ENCODE assay signal across 29 cellular contexts in genomic region chr19:55410168-55410567, GRCh38. TPM values are rescaled to one million over a fixed set of nuclear protein-coding genes. Genes with fewer than 3 reads are reported as not detected.
A peak's percentile ranks its signal among the peaks of the same experiment; 100 is the strongest.
DNase-seq lines count a peak whose midpoint lies in the region; ATAC-seq, FAIRE-seq and TF ChIP-seq lines count a peak whose summit lies in the region.
"Had no signal": no experiment of that assay in that cellular context is flagged by ENCODE, and none has a peak within 500 bp of the region (broad histone marks: within the 10 kb centered on the region; RNA-seq: fewer than 3 reads in every experiment).

No MANE protein-coding gene starts in this region.

- 83% methylated on average over 2 of the region's 2 CpGs for WGBS in A549 (ENCODE audit: missing lambda C conversion rate)
- WGBS in K562 (ENCODE audit: insufficient coverage, low coverage, missing lambda C conversion rate) = 35% methylated on average over 2 of the region's 2 CpGs

- peaks cover 17% of the 10 kb centered on the region for H4K20me1 ChIP-seq in K562 (replicated peaks; ENCODE audit: control insufficient read depth, insufficient read depth, low read length)

- POLR2A ChIA-PET in A549 (lab: Yijun Ruan, JAX) (interaction anchor here (1.4 kb wide), 1 partner anchor 130 kb away, joined by 3 read pairs; the partner anchor contains the start of gene HSPBP1), K562 (lab: Yijun Ruan, JAX) (no interaction called here)
- POLR2A ChIA-PET in CD4-positive, alpha-beta T cell (lab: Charles Lee) = interaction anchor here (0.7 kb wide), 1 partner anchor 26 kb away, joined by 3 read pairs; the partner anchor contains the start of gene TMEM238

- FAIRE-seq in A549 (lab: Jason Lieb, UNC) (peak; percentile 13), K562 (lab: Jason Lieb, UNC) (no peak), H54 (lab: Jason Lieb, UNC) (no peak)
- FAIRE-seq: H1 had no signal

- H3K4me1 ChIP-seq in A549 = peaks cover 18% of the 10 kb centered on the region
- H3K4me1 ChIP-seq in K562 (replicated peaks in 1 of 2; ENCODE audit: control insufficient read depth in 2 of 2, insufficient read depth in 2 of 2, low read length in 2 of 2) = peaks cover 19 to 31% of the 10 kb centered on the region in 2 experiments
- peaks cover 11% of the 10 kb centered on the region for H3K4me1 ChIP-seq in foreskin keratinocyte
- H3K4me1 ChIP-seq: BE2C had no signal

- in situ Hi-C loops in K562 (cut with MboI) = no loop called here

- H3K79me2 ChIP-seq in K562 (ENCODE audit: control insufficient read depth, insufficient read depth, low read length) = peaks cover 25% of the 10 kb centered on the region

- H3K4me3 Mint-ChIP-seq in CD4-positive, alpha-beta T cell = peak overlapping the region; percentile 9
- H3K4me3 Mint-ChIP-seq in neural crest cell = peak overlapping the region; percentile 76
- H3K4me3 Mint-ChIP-seq: CD14-positive monocyte had no signal

- peaks cover 29% of the 10 kb centered on the region for H3K4me1 Mint-ChIP-seq in CD4-positive, alpha-beta T cell (ENCODE audit: low read depth)
- peaks cover 27% of the 10 kb centered on the region for H3K4me1 Mint-ChIP-seq in neural crest cell

- no peaks in the 10 kb centered on the region for H3K27me3 Mint-ChIP-seq in CD4-positive, alpha-beta T cell
- H3K27me3 Mint-ChIP-seq in neural crest cell (ENCODE audit: low read depth) = peaks cover 32% of the 10 kb centered on the region
- H3K27me3 Mint-ChIP-seq: IgD-negative memory B cell had no signal

- peaks cover 6% of the 10 kb centered on the region for H3K9me1 ChIP-seq in K562 (ENCODE audit: control insufficient read depth, insufficient read depth, low read length)

- peaks cover 18% of the 10 kb centered on the region for H3K36me3 ChIP-seq in K562 (ENCODE audit: control insufficient read depth, insufficient read depth, low read length)

- CTCF ChIA-PET in A549 (lab: Yijun Ruan, JAX) = interaction anchor here (0.9 to 8.1 kb wide), 5 partner anchors 8 to 269 kb away, joined by 4 to 61 read pairs (median 8); no protein-coding TSS in a partner anchor
- CTCF ChIA-PET in CD4-positive, alpha-beta T cell (lab: Charles Lee) = no interaction called here
- CTCF ChIA-PET in K562 (lab: Yijun Ruan, JAX; ENCODE audit: low intra/inter-chr PET ratio) = interaction anchor here (1.1 kb wide), 1 partner anchor 94 kb away, joined by 3 read pairs; no protein-coding TSS in a partner anchor

- no peak overlapping the region for H3K4me3 ChIP-seq in A549
- no peak overlapping the region for H3K4me3 ChIP-seq in K562
- H3K4me3 ChIP-seq: SJCRH30 had no signal

- H3K9me3 ChIP-seq in A549 (0 out of 3 replicates have a peak, but pooled peaks cover 6% of the 10 kb centered on the region), K562 (replicated peaks; ENCODE audit: control insufficient read depth, insufficient read depth, low read depth, low read length) (peaks cover 18% of the 10 kb centered on the region)
- H3K9me3 ChIP-seq in CD4-positive, alpha-beta T cell (ENCODE audit: control insufficient read depth, low read length) = no peaks in the 10 kb centered on the region
- H3K9me3 ChIP-seq: BE2C had no signal

- H2AFZ ChIP-seq in K562 (ENCODE audit: low read depth, low read length) = no peak overlapping the region

- ATAC-seq in A549 = no peak
- no peak for ATAC-seq in CD4-positive, alpha-beta T cell (ENCODE audit: poor library complexity)
- no peak for ATAC-seq in K562
- ATAC-seq in foreskin keratinocyte = no peak
- ATAC-seq: HCT116, PC-3, Right ventricle myocardium inferior, SK-N-SH treated with all-trans-retinoic acid at 6 μM for 48 hours had no signal

- H3K27me3 ChIP-seq in CD4-positive, alpha-beta T cell (ENCODE audit: control insufficient read depth, insufficient read depth, low read length) = no peaks in the 10 kb centered on the region
- no peaks in the 10 kb centered on the region for H3K27me3 ChIP-seq in K562 (ENCODE audit: control insufficient read depth in 2 of 2, insufficient read depth in 2 of 2, low read length in 2 of 2)
- H3K27me3 ChIP-seq in foreskin keratinocyte = no peaks in the 10 kb centered on the region
- H3K27me3 ChIP-seq: BE2C, SJCRH30 had no signal

- no peak for TF ChIP-seq RAD21 in A549 (conservative IDR thresholded peaks at IDR 0.05 in 1 of 2, IDR thresholded peaks at IDR 0.05 in 1 of 2)
- no peak for TF ChIP-seq RAD21 in K562 (CRISPR knock-in tag; conservative IDR thresholded peaks at IDR 0.05 in 1 of 2, IDR thresholded peaks at IDR 0.05 in 1 of 2)

- DNase-seq in A549 (ENCODE audit: low read depth in 1 of 2, low spot score in 1 of 2) (no peak), K562 (ENCODE audit: extremely low read depth in 1 of 4, low spot score in 3 of 4) (no peak), neural crest cell (ENCODE audit: low read depth, low spot score) (no peak), foreskin keratinocyte (no peak), H54 (ENCODE audit: insufficient read length, low spot score) (no peak), AML-193 (lab: John Stamatoyannopoulos, UW) (no peak)
- DNase-seq in CD4-positive, alpha-beta T cell = no peak
- DNase-seq: BE2C; DMS53; NCI-H1048; NCI-H1417; NCI-H1694; NCI-H2029 treated with DMSO at 0.1 percent for 48 hours; NCI-H446 treated with DMSO at 0.1 percent for 48 hours; NCI-H526; NCI-H82; NK-92 treated with Interleukin-12 subunit alpha and Interleukin-12 subunit beta, amount 100 ng/mL, for 24 hours; PC-3; SJCRH30 had no signal

- H3K4me2 ChIP-seq in A549 (no peak overlapping the region), K562 (ENCODE audit: insufficient read depth, low read length) (no peak overlapping the region)

- H3K27ac Mint-ChIP-seq in CD4-positive, alpha-beta T cell = peak overlapping the region; percentile 60
- no peak overlapping the region for H3K27ac Mint-ChIP-seq in neural crest cell (ENCODE audit: unreplicated experiment)

- TF ChIP-seq CTCF in A549 (IDR thresholded peaks at IDR 0.05) (no peak), K562 (IDR thresholded peaks at IDR 0.05 in 2 of 3, conservative IDR thresholded peaks at IDR 0.05 in 1 of 3; ENCODE audit: insufficient read depth in 2 of 3, low read depth in 1 of 3, low read length in 3 of 3) (no peak), neural crest cell (conservative IDR thresholded peaks at IDR 0.05) (no peak), foreskin keratinocyte (conservative IDR thresholded peaks at IDR 0.05) (no peak)
- no peak for TF ChIP-seq CTCF in CD4-positive, alpha-beta T cell (IDR thresholded peaks at IDR 0.05)

- no TSS peak for BruUV-seq in K562 (replicated peaks; lab: Mats Ljungman, UMichigan)

- intact Hi-C loops in CD4-positive, alpha-beta T cell (cut with DNase I, micrococcal nuclease) = no loop called here
- intact Hi-C loops in K562 (cut with micrococcal nuclease) = loop anchor here (10.0 kb wide), 1 partner anchor 325 kb away; no protein-coding TSS in a partner anchor

- no peak overlapping the region for H3K9ac ChIP-seq in K562 (ENCODE audit: insufficient read depth in 1 of 2, low read depth in 2 of 2, low read length in 2 of 2)

- H3K9me3 Mint-ChIP-seq in CD4-positive, alpha-beta T cell = no peaks in the 10 kb centered on the region
- peaks cover 13% of the 10 kb centered on the region for H3K9me3 Mint-ChIP-seq in neural crest cell

- peaks cover 30% of the 10 kb centered on the region for H3K36me3 Mint-ChIP-seq in CD4-positive, alpha-beta T cell (ENCODE audit: low read depth)
- H3K36me3 Mint-ChIP-seq in neural crest cell (ENCODE audit: low read depth) = peaks cover 23% of the 10 kb centered on the region

- TF ChIP-seq EP300 in A549 (IDR thresholded peaks at IDR 0.05) (no peak), K562 (IDR thresholded peaks at IDR 0.05; ENCODE audit: low read length) (no peak)

- TF ChIP-seq POLR2A in A549 (IDR thresholded peaks at IDR 0.05; ENCODE audit: low read length) = no peak
- no peak for TF ChIP-seq POLR2A in K562 (conservative IDR thresholded peaks at IDR 0.05)
- TF ChIP-seq POLR2A in H54 (IDR thresholded peaks at IDR 0.05; ENCODE audit: low read depth, low read length) = no peak

- H3K27ac ChIP-seq in A549 = no peak overlapping the region
- no peak overlapping the region for H3K27ac ChIP-seq in CD4-positive, alpha-beta T cell (ENCODE audit: low read depth, low read length)
- H3K27ac ChIP-seq in K562 (ENCODE audit: extremely low read depth, low read depth, low read length) = no peak overlapping the region
- no peak overlapping the region for H3K27ac ChIP-seq in foreskin keratinocyte
- H3K27ac ChIP-seq: HL-60, SJCRH30 had no signal

RNA-seq across cellular contexts. Expression of gene UBE2S, which starts 2.6 kb away (rescaled TPM):
- polyA plus RNA-seq in A549 (2011; rRNA removed) (139 and 153 TPM in 2 replicates), A549 (2017; fragmentation: RNase III; extraction: RNeasy Plus Mini Kit Qiagen cat#74134 plus additional on column Dnase treatment) (267 to 300 TPM (median 295 TPM) in 3 replicates), K562 (2011; rRNA removed) (157 and 191 TPM in 2 replicates), K562 (2014; fragmentation: Illumina TruSeq; extraction: Trizol) (242 and 275 TPM in 2 replicates), K562 (2014; fragmentation: Nextera tagmentation; extraction: Ambion mirVana) (1 to 10 TPM; 1.5 to 1.6 TPM), K562 (2014; rRNA removed) (332 and 771 TPM in 2 replicates), foreskin keratinocyte (188 and 240 TPM in 2 replicates)
- 416 and 480 TPM in 2 replicates for polyA plus RNA-seq in A549 (2012; cell fraction: cytosol; rRNA removed)
- 268 and 301 TPM in 2 replicates for polyA plus RNA-seq in A549 (2012; cell fraction: nucleus; rRNA removed)
- 169 and 175 TPM in 2 replicates for polyA minus RNA-seq in A549 (2011; rRNA and poly(A)+ RNA removed)
- 10 to 100 TPM; 50.9 to 62.9 TPM for total RNA-seq in CD4-positive, alpha-beta T cell
- total RNA-seq in K562 (2011; cell fraction: chromatin; rRNA removed; ENCODE audit: low replicate concordance) = 68.3 and 99.1 TPM in 2 replicates
- total RNA-seq in K562 (2011; cell fraction: nucleolus; rRNA removed) = 71.6 and 79.7 TPM in 2 replicates
- total RNA-seq in K562 (2011; cell fraction: nucleoplasm; rRNA removed) = 67.3 and 159 TPM in 2 replicates
- total RNA-seq in K562 (2014; rRNA removed) (959 and 1,305 TPM in 2 replicates), K562 (2014; rRNA removed; fragmentation: Illumina TruSeq; extraction: Trizol) (35.0 and 65.5 TPM in 2 replicates), K562 (2015; rRNA removed; fragmentation: Illumina TruSeq; extraction: Trizol) (97.3 and 100 TPM in 2 replicates), K562 (2021) (390 and 411 TPM in 2 replicates), neural crest cell (243 and 269 TPM in 2 replicates), foreskin keratinocyte (99.3 and 138 TPM in 2 replicates)
- polyA plus RNA-seq in K562 (2011; cell fraction: cytosol; rRNA removed) = 285 and 290 TPM in 2 replicates
- 91.9 and 117 TPM in 2 replicates for polyA plus RNA-seq in K562 (2011; cell fraction: nucleus; rRNA removed)
- 169 and 283 TPM in 2 replicates for polyA plus RNA-seq in K562 (2012)
- 30.0 and 48.2 TPM in 2 replicates for polyA minus RNA-seq in K562 (2011; rRNA and poly(A)+ RNA removed)
- polyA minus RNA-seq in K562 (2011; cell fraction: cytosol; rRNA and poly(A)+ RNA removed) = 158 and 212 TPM in 2 replicates
- 18.3 and 33.0 TPM in 2 replicates for polyA minus RNA-seq in K562 (2011; cell fraction: nucleus; rRNA and poly(A)+ RNA removed)

RNA-seq across cellular contexts. Expression of gene RPL28, which starts 24.4 kb away (rescaled TPM):
- polyA plus RNA-seq in A549 (2011; rRNA removed) = 329 and 351 TPM in 2 replicates
- polyA plus RNA-seq in A549 (2012; cell fraction: cytosol; rRNA removed) = 2,042 and 2,083 TPM in 2 replicates
- polyA plus RNA-seq in A549 (2012; cell fraction: nucleus; rRNA removed) = 1,887 and 2,526 TPM in 2 replicates
- 2,012 to 2,083 TPM (median 2,037 TPM) in 3 replicates for polyA plus RNA-seq in A549 (2017; fragmentation: RNase III; extraction: RNeasy Plus Mini Kit Qiagen cat#74134 plus additional on column Dnase treatment)
- 816 and 1,830 TPM in 2 replicates for polyA minus RNA-seq in A549 (2011; rRNA and poly(A)+ RNA removed)
- 1,000 to 10,000 TPM; 3,995 to 4,178 TPM for total RNA-seq in CD4-positive, alpha-beta T cell
- total RNA-seq in K562 (2011; cell fraction: chromatin; rRNA removed; ENCODE audit: low replicate concordance) = 78.5 and 202 TPM in 2 replicates
- 202 and 211 TPM in 2 replicates for total RNA-seq in K562 (2011; cell fraction: nucleolus; rRNA removed)
- 221 and 509 TPM in 2 replicates for total RNA-seq in K562 (2011; cell fraction: nucleoplasm; rRNA removed)
- total RNA-seq in K562 (2014; rRNA removed) = 888 and 1,279 TPM in 2 replicates
- total RNA-seq in K562 (2014; rRNA removed; fragmentation: Illumina TruSeq; extraction: Trizol) = 387 and 446 TPM in 2 replicates
- total RNA-seq in K562 (2015; rRNA removed; fragmentation: Illumina TruSeq; extraction: Trizol) = 1,141 and 1,299 TPM in 2 replicates
- total RNA-seq in K562 (2021) = 2,979 and 3,106 TPM in 2 replicates
- 124 and 523 TPM in 2 replicates for polyA plus RNA-seq in K562 (2011; rRNA removed)
- polyA plus RNA-seq in K562 (2011; cell fraction: cytosol; rRNA removed) = 1,570 and 2,080 TPM in 2 replicates
- polyA plus RNA-seq in K562 (2011; cell fraction: nucleus; rRNA removed) = 332 and 368 TPM in 2 replicates
- 3,306 and 3,436 TPM in 2 replicates for polyA plus RNA-seq in K562 (2012)
- polyA plus RNA-seq in K562 (2014; fragmentation: Illumina TruSeq; extraction: Trizol) = 1,998 and 2,071 TPM in 2 replicates
- 100 to 1,000 TPM; 257 to 287 TPM for polyA plus RNA-seq in K562 (2014; fragmentation: Nextera tagmentation; extraction: Ambion mirVana)
- polyA plus RNA-seq in K562 (2014; rRNA removed) = 622 and 687 TPM in 2 replicates
- 188 and 199 TPM in 2 replicates for polyA minus RNA-seq in K562 (2011; rRNA and poly(A)+ RNA removed)
- polyA minus RNA-seq in K562 (2011; cell fraction: cytosol; rRNA and poly(A)+ RNA removed) = 1,426 and 2,754 TPM in 2 replicates
- polyA minus RNA-seq in K562 (2011; cell fraction: nucleus; rRNA and poly(A)+ RNA removed) = 135 and 241 TPM in 2 replicates
- 1,888 and 1,936 TPM in 2 replicates for total RNA-seq in neural crest cell
- 893 and 988 TPM in 2 replicates for total RNA-seq in foreskin keratinocyte
- 1,338 and 1,473 TPM in 2 replicates for polyA plus RNA-seq in foreskin keratinocyte

RNA-seq across cellular contexts. Expression of gene TMEM238, which starts 26.1 kb away (rescaled TPM):
- 0.37 and 0.70 TPM in 2 replicates for polyA plus RNA-seq in A549 (2011; rRNA removed)
- polyA plus RNA-seq in A549 (2012; cell fraction: cytosol; rRNA removed) = 2.0 and 2.9 TPM in 2 replicates
- 1.8 and 4.0 TPM in 2 replicates for polyA plus RNA-seq in A549 (2012; cell fraction: nucleus; rRNA removed)
- 2.5 to 3.6 TPM (median 2.7 TPM) in 3 replicates for polyA plus RNA-seq in A549 (2017; fragmentation: RNase III; extraction: RNeasy Plus Mini Kit Qiagen cat#74134 plus additional on column Dnase treatment)
- polyA minus RNA-seq in A549 (2011; rRNA and poly(A)+ RNA removed) = 0.37 and 0.44 TPM in 2 replicates
- 10 to 100 TPM; 14.2 to 14.3 TPM for total RNA-seq in CD4-positive, alpha-beta T cell
- total RNA-seq in K562 (2011; cell fraction: chromatin; rRNA removed; ENCODE audit: low replicate concordance) = not detected in 2 replicates
- total RNA-seq in K562 (2011; cell fraction: nucleolus; rRNA removed) = 0.53 and 1.5 TPM in 2 replicates
- not detected in 2 replicates for total RNA-seq in K562 (2011; cell fraction: nucleoplasm; rRNA removed)
- 3.6 and 3.7 TPM in 2 replicates for total RNA-seq in K562 (2014; rRNA removed)
- total RNA-seq in K562 (2014; rRNA removed; fragmentation: Illumina TruSeq; extraction: Trizol) = 0.18 TPM in 1 of 2 replicates, not detected in the other
- total RNA-seq in K562 (2015; rRNA removed; fragmentation: Illumina TruSeq; extraction: Trizol) = 0.18 and 0.38 TPM in 2 replicates
- total RNA-seq in K562 (2021) = 4.3 and 5.1 TPM in 2 replicates
- polyA plus RNA-seq in K562 (2011; rRNA removed) = 0.18 TPM in 1 of 2 replicates, not detected in the other
- 0.21 and 3.5 TPM in 2 replicates for polyA plus RNA-seq in K562 (2011; cell fraction: cytosol; rRNA removed)
- 0.67 TPM in 1 of 2 replicates, not detected in the other for polyA plus RNA-seq in K562 (2011; cell fraction: nucleus; rRNA removed)
- 1.4 and 1.7 TPM in 2 replicates for polyA plus RNA-seq in K562 (2012)
- not detected in 2 replicates for polyA plus RNA-seq in K562 (2014; fragmentation: Illumina TruSeq; extraction: Trizol)
- polyA plus RNA-seq in K562 (2014; fragmentation: Nextera tagmentation; extraction: Ambion mirVana) = not detected
- 1.3 and 2.1 TPM in 2 replicates for polyA plus RNA-seq in K562 (2014; rRNA removed)
- polyA minus RNA-seq in K562 (2011; rRNA and poly(A)+ RNA removed) = not detected in 2 replicates
- not detected in 2 replicates for polyA minus RNA-seq in K562 (2011; cell fraction: cytosol; rRNA and poly(A)+ RNA removed)
- 0.40 and 0.89 TPM in 2 replicates for polyA minus RNA-seq in K562 (2011; cell fraction: nucleus; rRNA and poly(A)+ RNA removed)
- 0.40 and 0.71 TPM in 2 replicates for total RNA-seq in neural crest cell
- 1.4 and 1.5 TPM in 2 replicates for total RNA-seq in foreskin keratinocyte
- polyA plus RNA-seq in foreskin keratinocyte = 1.5 and 1.8 TPM in 2 replicates
- total RNA-seq: G401, RPMI7951 had no signal
- polyA plus RNA-seq: CD14-positive monocyte had no signal

RNA-seq across cellular contexts. Expression of gene SHISA7, which starts 32.9 kb away (rescaled TPM):
- 0.03 TPM in 1 of 2 replicates, not detected in the other for polyA plus RNA-seq in A549 (2011; rRNA removed)
- not detected in 2 replicates for polyA plus RNA-seq in A549 (2012; cell fraction: cytosol; rRNA removed)
- polyA plus RNA-seq in A549 (2012; cell fraction: nucleus; rRNA removed) = 0.01 TPM in 1 of 2 replicates, not detected in the other
- polyA plus RNA-seq in A549 (2017; fragmentation: RNase III; extraction: RNeasy Plus Mini Kit Qiagen cat#74134 plus additional on column Dnase treatment) = 0.01 TPM in 1 of 3 replicates, not detected in the others
- 0.15 TPM in 1 of 2 replicates, not detected in the other for polyA minus RNA-seq in A549 (2011; rRNA and poly(A)+ RNA removed)
- total RNA-seq in CD4-positive, alpha-beta T cell = not detected
- 0.63 and 0.81 TPM in 2 replicates for total RNA-seq in K562 (2011; cell fraction: chromatin; rRNA removed; ENCODE audit: low replicate concordance)
- 0.33 and 0.39 TPM in 2 replicates for total RNA-seq in K562 (2011; cell fraction: nucleolus; rRNA removed)
- total RNA-seq in K562 (2011; cell fraction: nucleoplasm; rRNA removed) = 0.29 and 0.38 TPM in 2 replicates
- 0.05 and 0.08 TPM in 2 replicates for total RNA-seq in K562 (2014; rRNA removed)
- 0.04 and 0.13 TPM in 2 replicates for total RNA-seq in K562 (2014; rRNA removed; fragmentation: Illumina TruSeq; extraction: Trizol)
- 0.07 and 0.08 TPM in 2 replicates for total RNA-seq in K562 (2015; rRNA removed; fragmentation: Illumina TruSeq; extraction: Trizol)
- 0.34 and 0.40 TPM in 2 replicates for total RNA-seq in K562 (2021)
- polyA plus RNA-seq in K562 (2011; rRNA removed) = 0.04 and 0.07 TPM in 2 replicates
- 0.12 and 0.16 TPM in 2 replicates for polyA plus RNA-seq in K562 (2011; cell fraction: cytosol; rRNA removed)
- 0.15 and 0.51 TPM in 2 replicates for polyA plus RNA-seq in K562 (2011; cell fraction: nucleus; rRNA removed)
- 0.23 and 0.33 TPM in 2 replicates for polyA plus RNA-seq in K562 (2012)
- 0.36 TPM in 2 replicates for polyA plus RNA-seq in K562 (2014; fragmentation: Illumina TruSeq; extraction: Trizol)
- polyA plus RNA-seq in K562 (2014; fragmentation: Nextera tagmentation; extraction: Ambion mirVana) = under 1 TPM; 0.01 to 0.03 TPM
- 0.08 and 0.18 TPM in 2 replicates for polyA plus RNA-seq in K562 (2014; rRNA removed)
- polyA minus RNA-seq in K562 (2011; rRNA and poly(A)+ RNA removed) = 0.12 and 0.18 TPM in 2 replicates
- 0.29 TPM in 1 of 2 replicates, not detected in the other for polyA minus RNA-seq in K562 (2011; cell fraction: cytosol; rRNA and poly(A)+ RNA removed)
- 0.11 and 0.27 TPM in 2 replicates for polyA minus RNA-seq in K562 (2011; cell fraction: nucleus; rRNA and poly(A)+ RNA removed)
- total RNA-seq in neural crest cell = 0.54 and 0.59 TPM in 2 replicates
- not detected in 2 replicates for total RNA-seq in foreskin keratinocyte
- not detected in 2 replicates for polyA plus RNA-seq in foreskin keratinocyte
- total RNA-seq: Daoy, G401, PC-3, Right ventricle myocardium inferior, SJCRH30 had no signal
- polyA plus RNA-seq: CD14-positive monocyte, IgD-negative memory B cell had no signal

RNA-seq across cellular contexts. Expression of gene TMEM190, which starts 33.5 kb away (rescaled TPM):
- polyA plus RNA-seq in A549 (2011; rRNA removed) (0.58 and 1.1 TPM in 2 replicates), A549 (2017; fragmentation: RNase III; extraction: RNeasy Plus Mini Kit Qiagen cat#74134 plus additional on column Dnase treatment) (1.2 to 1.9 TPM (median 1.7 TPM) in 3 replicates), K562 (2011; rRNA removed) (not detected in 2 replicates), K562 (2014; fragmentation: Illumina TruSeq; extraction: Trizol) (not detected in 2 replicates), K562 (2014; fragmentation: Nextera tagmentation; extraction: Ambion mirVana) (not detected), K562 (2014; rRNA removed) (not detected in 2 replicates), foreskin keratinocyte (not detected in 2 replicates)
- polyA plus RNA-seq in A549 (2012; cell fraction: cytosol; rRNA removed) = 1.6 and 1.9 TPM in 2 replicates
- polyA plus RNA-seq in A549 (2012; cell fraction: nucleus; rRNA removed) = 11.6 and 14.4 TPM in 2 replicates
- 0.41 TPM in 1 of 2 replicates, not detected in the other for polyA minus RNA-seq in A549 (2011; rRNA and poly(A)+ RNA removed)
- not detected for total RNA-seq in CD4-positive, alpha-beta T cell
- total RNA-seq in K562 (2011; cell fraction: chromatin; rRNA removed; ENCODE audit: low replicate concordance) = not detected in 2 replicates
- total RNA-seq in K562 (2011; cell fraction: nucleolus; rRNA removed) = not detected in 2 replicates
- not detected in 2 replicates for total RNA-seq in K562 (2011; cell fraction: nucleoplasm; rRNA removed)
- total RNA-seq in K562 (2014; rRNA removed) (not detected in 2 replicates), K562 (2014; rRNA removed; fragmentation: Illumina TruSeq; extraction: Trizol) (not detected in 2 replicates), K562 (2015; rRNA removed; fragmentation: Illumina TruSeq; extraction: Trizol) (not detected in 2 replicates), K562 (2021) (not detected in 2 replicates), neural crest cell (not detected in 2 replicates), foreskin keratinocyte (not detected in 2 replicates)
- not detected in 2 replicates for polyA plus RNA-seq in K562 (2011; cell fraction: cytosol; rRNA removed)
- 0.37 TPM in 1 of 2 replicates, not detected in the other for polyA plus RNA-seq in K562 (2011; cell fraction: nucleus; rRNA removed)
- polyA plus RNA-seq in K562 (2012) = not detected in 2 replicates
- not detected in 2 replicates for polyA minus RNA-seq in K562 (2011; rRNA and poly(A)+ RNA removed)
- not detected in 2 replicates for polyA minus RNA-seq in K562 (2011; cell fraction: cytosol; rRNA and poly(A)+ RNA removed)
- polyA minus RNA-seq in K562 (2011; cell fraction: nucleus; rRNA and poly(A)+ RNA removed) = not detected in 2 replicates
- total RNA-seq: Daoy, H1, PC-3, Right ventricle myocardium inferior, RPMI7951, SJCRH30 had no signal
- polyA plus RNA-seq: CD14-positive monocyte, IgD-negative memory B cell had no signal

Comparison
In these comparisons a context has a peak if more than half of its experiments do, and no peak if none do; other contexts are left out.
1. Of the 35 proteins assayed by ChIP-seq in both K562 and A549: peak only in K562: EHMT2; only in A549: none; in both: none; in neither: 34.